In genomic region chr15:77944002-77944867, GRCh38 we compare ENCODE assay signal across 8 cellular contexts.
DNase-seq lines count a peak whose midpoint lies in the region; FAIRE-seq and TF ChIP-seq lines count a peak whose summit lies in the region.

No MANE protein-coding gene starts in this region.

- intact Hi-C loops in stomach (cut with DNase I; ENCODE audit: low total_unique reads): loop anchor here (10.0 kb wide), 1 partner anchor 801 kb away; no protein-coding TSS in a partner anchor

- peak overlapping the region; percentile 39 to 58 (median 54) for H3K4me3 ChIP-seq in stomach

- 10 to 13% (median 11%) methylated on average over 36 to 45 of the region's 45 CpGs for WGBS in stomach, 5 donors

- no peak for TF ChIP-seq CTCF in AG09319 (IDR thresholded peaks at IDR 0.05; ENCODE audit: low read depth, low read length)
- TF ChIP-seq CTCF in stomach (IDR thresholded peaks at IDR 0.05): no peak

- peak overlapping the region; percentile 28 to 86 (median 79) for H3K27ac ChIP-seq in stomach

- peak; percentile 75 for FAIRE-seq in GM19239 (lab: Jason Lieb, UNC)

- H3K27me3 ChIP-seq in stomach: no peaks in the 10 kb centered on the region

- no peaks in the 10 kb centered on the region for H3K9me3 ChIP-seq in stomach

- TF ChIP-seq POLR2A in stomach (IDR thresholded peaks at IDR 0.05): no peak

- DNase-seq in AG09319 (ENCODE audit: extremely low read depth, low read depth) (peak; percentile 37), GM19239 (ENCODE audit: insufficient read length, low spot score) (peak; percentile 44), NCI-H2171 (lab: John Stamatoyannopoulos, UW) (peak; percentile 48), fibroblast of peridontal ligament (ENCODE audit: extremely low read depth) (peak; percentile 67), myocyte (ENCODE audit: low read depth) (peak; percentile 85), stomach (peak; percentile 80), activated gamma-delta T cell (lab: John Stamatoyannopoulos, UW) (no peak)
- peak; percentile 53 to 54 for DNase-seq in activated T-cell treated with anti-CD3 and anti-CD28 coated beads, Interleukin-2, amount 50 U/mL, for 48 hours

- H3K36me3 ChIP-seq in stomach: no peaks in the 10 kb centered on the region

- peaks cover 0 to 11% (median 8%) of the 10 kb centered on the region in 4 donors for H3K4me1 ChIP-seq in stomach

- no peak for TF ChIP-seq EP300 in stomach (IDR thresholded peaks at IDR 0.05)
